Comparison of ENCODE assay signal across 23 cellular contexts in genomic region chr5:117800261-117800660, GRCh38.
DNase-seq lines count a peak whose midpoint lies in the region; ATAC-seq and TF ChIP-seq lines count a peak whose summit lies in the region.
"Had no signal": no experiment of that assay in that cellular context is flagged by ENCODE, and none has a peak within 500 bp of the region (broad histone marks: within the 10 kb centered on the region; RNA-seq: fewer than 3 reads in every experiment).

No MANE protein-coding gene starts in this region.

- H2BK15ac ChIP-seq in neuronal stem cell (ENCODE audit: low read length): no peak overlapping the region

- H2BK120ac ChIP-seq in neuronal stem cell (ENCODE audit: low read depth, low read length): no peak overlapping the region

- no peak overlapping the region for H2BK12ac ChIP-seq in neuronal stem cell (ENCODE audit: low read length)

- H3K14ac ChIP-seq in neuronal stem cell (ENCODE audit: low read length): no peak overlapping the region

- no peaks in the 10 kb centered on the region for H3K27me3 ChIP-seq in neuronal stem cell (ENCODE audit: control insufficient read depth in 3 of 3, insufficient read depth in 3 of 3, low read depth in 1 of 3, low read length in 3 of 3)
- H3K27me3 ChIP-seq: dorsolateral prefrontal cortex had no signal

- no peak overlapping the region for H3K27ac ChIP-seq in neuronal stem cell (replicated peaks; ENCODE audit: low read length)
- H3K27ac ChIP-seq: dorsolateral prefrontal cortex, lower lobe of right lung, SK-N-MC had no signal

- no peak overlapping the region for H2AFZ ChIP-seq in neuronal stem cell (ENCODE audit: low read length)

- H3K9ac ChIP-seq in neuronal stem cell (ENCODE audit: low read depth, low read length, poor library complexity): no peak overlapping the region

- no peak overlapping the region for H4K91ac ChIP-seq in neuronal stem cell (ENCODE audit: low read depth, low read length, poor library complexity)

- no peak overlapping the region for H3K4me2 ChIP-seq in neuronal stem cell (ENCODE audit: insufficient read depth, low read length, poor library complexity, severe bottlenecking)

- H3K18ac ChIP-seq in neuronal stem cell (ENCODE audit: low read length): no peak overlapping the region

- no peaks in the 10 kb centered on the region for H3K9me3 ChIP-seq in neuronal stem cell (replicated peaks in 1 of 2; ENCODE audit: control insufficient read depth in 2 of 2, insufficient read depth in 1 of 2, low read depth in 1 of 2, low read length in 2 of 2)
- H3K9me3 ChIP-seq: lower lobe of right lung had no signal

- H3K4me3 ChIP-seq in foreskin fibroblast (ENCODE audit: low read depth in 1 of 2, low read length in 2 of 2) (no peak overlapping the region), neuronal stem cell (ENCODE audit: low read length in 2 of 2) (no peak overlapping the region)
- H3K4me3 ChIP-seq: dorsolateral prefrontal cortex, lower lobe of right lung, SK-N-MC had no signal

- no peaks in the 10 kb centered on the region for H3K4me1 ChIP-seq in neuronal stem cell (ENCODE audit: control insufficient read depth in 2 of 2, insufficient read depth in 1 of 2, low read depth in 1 of 2, low read length in 2 of 2)
- H3K4me1 ChIP-seq: lower lobe of right lung had no signal

- no peak overlapping the region for H2BK5ac ChIP-seq in neuronal stem cell (ENCODE audit: low read length)

- ATAC-seq in omental fat pad (ENCODE audit: low FRiP score): peak; percentile 81
- no peak for ATAC-seq in HG02870 (IDR thresholded peaks at IDR 0.05; ENCODE audit: unreplicated experiment)
- ATAC-seq in GM18511 (IDR thresholded peaks at IDR 0.05; ENCODE audit: unreplicated experiment): no peak
- ATAC-seq: lower lobe of right lung had no signal

- no peak overlapping the region for H4K8ac ChIP-seq in neuronal stem cell (ENCODE audit: low read depth, low read length)

- DNase-seq in GM04503 (ENCODE audit: low read depth) (peak; percentile 23), amniotic epithelial cell (ENCODE audit: low read depth) (peak; percentile 98), foreskin fibroblast (peak; percentile 9 to 66), omental fat pad (ENCODE audit: low spot score) (no peak), neuronal stem cell (ENCODE audit: low spot score) (no peak), NCI-H2029 (lab: John Stamatoyannopoulos, UW) (no peak)
- DNase-seq: activated CD4-positive, alpha-beta T cell treated with anti-CD3 and anti-CD28 coated beads for 4 hours; activated naive CD4-positive, alpha-beta T cell treated with Interleukin-2 at 50 U/mL for 16 hours; activated T-cell treated with anti-CD3 and anti-CD28 coated beads, Interleukin-2, amount 50 U/mL, for 48 hours; amygdala; dorsolateral prefrontal cortex; GOT3; KG1; lower lobe of right lung; MV-4-11; NCI-H187; NCI-H2227 treated with DMSO at 0.1 percent for 48 hours; NCI-H774; posterior cingulate gyrus; T-helper 2 cell had no signal

- no peak overlapping the region for H2AK5ac ChIP-seq in neuronal stem cell (ENCODE audit: low read depth, low read length)

- no peak overlapping the region for H3K4ac ChIP-seq in neuronal stem cell (ENCODE audit: low read length)

- H3K79me1 ChIP-seq in neuronal stem cell (ENCODE audit: low read depth, low read length): no peaks in the 10 kb centered on the region

- no peak overlapping the region for H3K23ac ChIP-seq in neuronal stem cell (ENCODE audit: low read depth, low read length, poor library complexity)

- TF ChIP-seq CTCF in foreskin fibroblast (IDR thresholded peaks at IDR 0.05; ENCODE audit: low read depth, low read length): no peak
- no peak for TF ChIP-seq CTCF in omental fat pad (IDR thresholded peaks at IDR 0.05)

- no peaks in the 10 kb centered on the region for H3K36me3 ChIP-seq in neuronal stem cell (replicated peaks in 1 of 2; ENCODE audit: control insufficient read depth in 2 of 2, insufficient read depth in 2 of 2, low read length in 2 of 2)
- H3K36me3 ChIP-seq: lower lobe of right lung had no signal

Comparison
In these comparisons a context has a peak if more than half of its experiments do, and no peak if none do; other contexts are left out.
1. DNase-seq: peak in GM04503 (single experiment), amniotic epithelial cell (single experiment) and foreskin fibroblast (2 of 2); none in omental fat pad (single experiment), neuronal stem cell (single experiment) and NCI-H2029 (single experiment).